Comparison of ENCODE assay signal across 13 cellular contexts in the genomic region with DNA sequence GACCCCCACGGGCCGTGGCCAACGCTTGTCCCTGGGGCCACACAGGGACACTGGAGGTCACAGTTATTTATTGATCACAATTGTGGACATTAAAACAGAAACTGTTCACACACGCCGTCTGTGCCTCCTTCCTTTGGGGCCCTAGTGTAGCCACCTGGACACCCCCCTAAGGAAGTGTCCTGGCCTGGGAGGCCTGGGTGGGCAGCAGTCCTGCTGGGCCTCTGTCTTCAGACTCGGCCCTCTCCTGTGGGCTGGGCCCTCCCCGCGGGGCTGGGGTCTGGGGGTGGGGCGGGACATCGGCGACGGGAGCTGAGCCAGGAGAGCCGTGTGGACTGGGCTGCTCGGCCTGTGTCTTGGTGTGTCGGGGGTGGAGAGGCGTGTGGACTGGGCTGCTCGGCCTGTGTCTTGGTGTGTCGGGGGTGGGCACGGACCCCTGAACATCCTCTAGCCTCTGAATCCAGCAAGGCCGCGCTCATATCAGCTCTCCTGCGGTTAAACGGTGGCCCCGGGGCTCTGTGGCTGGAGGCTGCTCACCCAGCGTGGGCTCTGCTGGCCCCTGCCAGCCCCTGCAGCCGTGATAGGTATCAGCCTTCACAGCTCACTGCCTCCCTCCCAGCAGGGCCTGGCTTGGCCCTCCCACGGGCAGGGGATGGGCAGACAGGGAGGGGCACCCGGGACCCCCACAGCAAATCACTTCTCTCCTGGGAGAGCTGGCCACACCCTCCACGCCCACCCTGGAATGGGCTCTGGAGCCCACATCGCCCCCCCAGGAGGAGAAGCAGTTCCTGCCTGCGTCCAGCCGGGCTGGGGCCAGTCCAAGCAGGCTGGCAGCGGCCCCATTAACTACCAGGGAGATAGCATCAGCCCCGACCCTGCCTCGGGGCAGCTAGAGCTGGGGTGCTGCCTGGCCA. TPM values are rescaled to one million over a fixed set of nuclear protein-coding genes. Genes with fewer than 3 reads are reported as not detected.
DNase-seq lines count a peak whose midpoint lies in the region; ATAC-seq, FAIRE-seq and TF ChIP-seq lines count a peak whose summit lies in the region.
"Had no signal": no experiment of that assay in that cellular context is flagged by ENCODE, and none has a peak within 500 bp of the region (broad histone marks: within the 10 kb centered on the region; RNA-seq: fewer than 3 reads in every experiment).

No MANE protein-coding gene starts in this region.

- no peaks in the 10 kb centered on the region for H3K36me3 Mint-ChIP-seq in mesothelial cell of epicardium
- no peaks in the 10 kb centered on the region for H3K36me3 Mint-ChIP-seq in T-helper 17 cell (ENCODE audit: low read depth)
- H3K36me3 Mint-ChIP-seq: IgD-negative memory B cell had no signal

- no peak overlapping the region for H2AFZ ChIP-seq in DND-41 (ENCODE audit: low read depth, low read length)
- peak overlapping the region; percentile 81 for H2AFZ ChIP-seq in K562 (ENCODE audit: low read depth, low read length)
- H2AFZ ChIP-seq in parathyroid adenoma: peak overlapping the region; percentile 75

- TF ChIP-seq POLR2A in NB4 (IDR thresholded peaks at IDR 0.05; ENCODE audit: extremely low read depth, insufficient read length): no peak
- no peak for TF ChIP-seq POLR2A in K562 (conservative IDR thresholded peaks at IDR 0.05)

- WGBS in K562 (ENCODE audit: insufficient coverage, low coverage, missing lambda C conversion rate): 43% methylated on average over 24 of the region's 35 CpGs

- POLR2A ChIA-PET in K562 (lab: Yijun Ruan, JAX): interaction anchor here (0.8 kb wide), 1 partner anchor 23 kb away, joined by 3 read pairs; no protein-coding TSS in a partner anchor

- TF ChIP-seq CTCF in DND-41 (IDR thresholded peaks at IDR 0.05; ENCODE audit: borderline replicate concordance, extremely low read depth, low read length, poor library complexity, severe bottlenecking): no peak
- no peak for TF ChIP-seq CTCF in NB4 (IDR thresholded peaks at IDR 0.05; ENCODE audit: low read depth, low read length)
- TF ChIP-seq CTCF in K562 (IDR thresholded peaks at IDR 0.05 in 2 of 3, conservative IDR thresholded peaks at IDR 0.05 in 1 of 3; ENCODE audit: insufficient read depth in 2 of 3, low read depth in 1 of 3, low read length in 3 of 3): no peak
- TF ChIP-seq CTCF in parathyroid adenoma (IDR thresholded peaks at IDR 0.05): no peak
- TF ChIP-seq CTCF in mesothelial cell of epicardium (IDR thresholded peaks at IDR 0.05; ENCODE audit: unreplicated experiment): no peak

- TF ChIP-seq RAD21 in K562 (CRISPR knock-in tag; conservative IDR thresholded peaks at IDR 0.05 in 1 of 2, IDR thresholded peaks at IDR 0.05 in 1 of 2): no peak

- H3K4me2 ChIP-seq in DND-41 (ENCODE audit: insufficient read depth, low read length) (no peak overlapping the region), K562 (ENCODE audit: insufficient read depth, low read length) (peak overlapping the region; percentile 78; the same call in 1 of the 2 replicates), parathyroid adenoma (ENCODE audit: low read length) (peak overlapping the region; percentile 78)

- in situ Hi-C loops in K562 (cut with MboI): no loop called here
- in situ Hi-C loops in G401 (cut with HindIII; ENCODE audit: low sequenced_read_pairs): no loop called here

- H4K20me1 ChIP-seq in DND-41 (ENCODE audit: insufficient read depth, low read length) (0 out of 2 replicates have a peak, but pooled peaks cover 1% of the 10 kb centered on the region), K562 (replicated peaks; ENCODE audit: control insufficient read depth, insufficient read depth, low read length) (no peaks in the 10 kb centered on the region)

- H3K79me2 ChIP-seq in DND-41 (ENCODE audit: insufficient read depth, low read length): peaks cover 18% of the 10 kb centered on the region
- H3K79me2 ChIP-seq in K562 (ENCODE audit: control insufficient read depth, insufficient read depth, low read length): peaks cover 31% of the 10 kb centered on the region
- peaks cover 3% of the 10 kb centered on the region for H3K79me2 ChIP-seq in parathyroid adenoma

- H3K4me1 ChIP-seq in DND-41 (ENCODE audit: insufficient read depth, low read length) (peaks cover 35% of the 10 kb centered on the region), K562 (replicated peaks in 1 of 2; ENCODE audit: control insufficient read depth in 2 of 2, insufficient read depth in 2 of 2, low read length in 2 of 2) (peaks cover 40 to 93% of the 10 kb centered on the region in 2 experiments), parathyroid adenoma (peaks cover 45% of the 10 kb centered on the region)

- no peak for FAIRE-seq in K562 (lab: Jason Lieb, UNC)
- FAIRE-seq: bronchial epithelial cell had no signal

- peaks cover 20% of the 10 kb centered on the region for H3K27me3 Mint-ChIP-seq in mesothelial cell of epicardium (ENCODE audit: low read depth)
- no peaks in the 10 kb centered on the region for H3K27me3 Mint-ChIP-seq in T-helper 17 cell

- no peak overlapping the region for H3K27ac Mint-ChIP-seq in mesothelial cell of epicardium
- no peak overlapping the region for H3K27ac Mint-ChIP-seq in T-helper 17 cell

- intact Hi-C loops in K562 (cut with micrococcal nuclease): loop anchor here (5.0 kb wide), 1 partner anchor 38 kb away; the partner anchor contains the start of gene CAPN15

- H3K27me3 ChIP-seq in DND-41 (ENCODE audit: insufficient read depth, low read length, poor library complexity): no peaks in the 10 kb centered on the region
- peaks cover 3 to 17% of the 10 kb centered on the region in 2 experiments; a peak in 4 of 5 replicates for H3K27me3 ChIP-seq in K562 (ENCODE audit: control insufficient read depth in 2 of 2, insufficient read depth in 2 of 2, low read length in 2 of 2)
- H3K27me3 ChIP-seq in parathyroid adenoma (ENCODE audit: control insufficient read depth, insufficient read depth, low read length): no peaks in the 10 kb centered on the region

- no peaks in the 10 kb centered on the region for H3K36me3 ChIP-seq in DND-41 (ENCODE audit: insufficient read depth, low read length)
- H3K36me3 ChIP-seq in K562 (ENCODE audit: control insufficient read depth, insufficient read depth, low read length): no peaks in the 10 kb centered on the region
- no peaks in the 10 kb centered on the region for H3K36me3 ChIP-seq in parathyroid adenoma (ENCODE audit: control insufficient read depth, insufficient read depth, low read length)
- H3K36me3 ChIP-seq: upper lobe of right lung had no signal

- H3K9me1 ChIP-seq in K562 (ENCODE audit: control insufficient read depth, insufficient read depth, low read length): no peaks in the 10 kb centered on the region

- ATAC-seq in DND-41 (ENCODE audit: insufficient read depth, low read depth) (no peak), K562 (0 out of 3 replicates have a peak, but pooled peaks have one; percentile 1), T-helper 17 cell (no peak)
- ATAC-seq: upper lobe of right lung had no signal

- DNase-seq in DND-41: no peak
- peak; percentile 30 for DNase-seq in NB4 (ENCODE audit: low read depth)
- peak in 3 of 4 experiments; percentile 38 to 49 (median 45) for DNase-seq in K562 (ENCODE audit: extremely low read depth in 1 of 4, low spot score in 3 of 4)
- DNase-seq in mesothelial cell of epicardium (ENCODE audit: low spot score in 2 of 2, unreplicated experiment in 2 of 2): no peak
- no peak for DNase-seq in T-helper 17 cell
- DNase-seq in middle frontal gyrus (ENCODE audit: extremely low spot score, low spot score): no peak
- no peak for DNase-seq in G401 (ENCODE audit: low spot score)
- DNase-seq: NCI-H146, upper lobe of right lung had no signal

- H3K9ac ChIP-seq in DND-41 (ENCODE audit: low read depth, low read length): peak overlapping the region; percentile 36; the same call in 1 of the 2 replicates
- H3K9ac ChIP-seq in K562 (ENCODE audit: insufficient read depth in 1 of 2, low read depth in 2 of 2, low read length in 2 of 2): peak overlapping the region; percentile 66 to 88; a peak in 3 of 4 replicates
- peak overlapping the region; percentile 63 for H3K9ac ChIP-seq in parathyroid adenoma

- no peak overlapping the region for H3K4me3 Mint-ChIP-seq in mesothelial cell of epicardium
- no peak overlapping the region for H3K4me3 Mint-ChIP-seq in T-helper 17 cell

- H3K9me3 ChIP-seq in DND-41 (ENCODE audit: insufficient read depth, low read length, severe bottlenecking) (no peaks in the 10 kb centered on the region), K562 (replicated peaks; ENCODE audit: control insufficient read depth, insufficient read depth, low read depth, low read length) (no peaks in the 10 kb centered on the region), parathyroid adenoma (ENCODE audit: control insufficient read depth, low read length) (no peaks in the 10 kb centered on the region), T-helper 17 cell (ENCODE audit: control insufficient read depth, low read length, poor library complexity, severe bottlenecking) (no peaks in the 10 kb centered on the region)
- H3K9me3 ChIP-seq: upper lobe of right lung had no signal

- no TSS peak for BruUV-seq in K562 (replicated peaks; lab: Mats Ljungman, UMichigan)

- H3K4me3 ChIP-seq in DND-41 (ENCODE audit: low read depth in 1 of 2, low read length in 2 of 2) (no peak overlapping the region), NB4 (ENCODE audit: low read depth, low read length) (no peak overlapping the region), K562 (no peak overlapping the region), parathyroid adenoma (ENCODE audit: low read depth, low read length) (peak overlapping the region; percentile 54)

- H3K27ac ChIP-seq in DND-41 (ENCODE audit: low read length) (no peak overlapping the region), K562 (ENCODE audit: extremely low read depth, low read depth, low read length) (peak overlapping the region; percentile 81; the same call in 2 of the 3 replicates), parathyroid adenoma (peak overlapping the region; percentile 95)

- H3K4me1 Mint-ChIP-seq in mesothelial cell of epicardium: peaks cover 25% of the 10 kb centered on the region
- H3K4me1 Mint-ChIP-seq in T-helper 17 cell: peaks cover 14% of the 10 kb centered on the region

- CTCF ChIA-PET in K562 (lab: Yijun Ruan, JAX; ENCODE audit: low intra/inter-chr PET ratio): no interaction called here

- TF ChIP-seq EP300 in K562 (IDR thresholded peaks at IDR 0.05; ENCODE audit: low read length): no peak

- no peaks in the 10 kb centered on the region for H3K9me3 Mint-ChIP-seq in mesothelial cell of epicardium
- H3K9me3 Mint-ChIP-seq: IgD-negative memory B cell had no signal

RNA-seq across cellular contexts. Expression of gene NHLRC4, which starts 1.1 kb away (rescaled TPM):
- 3.1 and 8.5 TPM in 2 replicates for total RNA-seq in K562 (2011; cell fraction: chromatin; rRNA removed; ENCODE audit: low replicate concordance)
- total RNA-seq in K562 (2011; cell fraction: nucleolus; rRNA removed): 8.4 and 8.8 TPM in 2 replicates
- 5.0 TPM in 2 replicates for total RNA-seq in K562 (2011; cell fraction: nucleoplasm; rRNA removed)
- total RNA-seq in K562 (2014; rRNA removed): 2.6 and 3.1 TPM in 2 replicates
- 0.47 and 0.48 TPM in 2 replicates for total RNA-seq in K562 (2014; rRNA removed; fragmentation: Illumina TruSeq; extraction: Trizol)
- 1.2 and 1.3 TPM in 2 replicates for total RNA-seq in K562 (2015; rRNA removed; fragmentation: Illumina TruSeq; extraction: Trizol)
- total RNA-seq in K562 (2021): 2.0 and 3.0 TPM in 2 replicates
- polyA plus RNA-seq in K562 (2011; rRNA removed): 1.3 and 1.7 TPM in 2 replicates
- polyA plus RNA-seq in K562 (2011; cell fraction: cytosol; rRNA removed): 2.0 and 4.5 TPM in 2 replicates
- 6.2 and 8.3 TPM in 2 replicates for polyA plus RNA-seq in K562 (2011; cell fraction: nucleus; rRNA removed)
- 1.7 and 7.2 TPM in 2 replicates for polyA plus RNA-seq in K562 (2012)
- 0.24 and 1.1 TPM in 2 replicates for polyA plus RNA-seq in K562 (2014; fragmentation: Illumina TruSeq; extraction: Trizol)
- polyA plus RNA-seq in K562 (2014; fragmentation: Nextera tagmentation; extraction: Ambion mirVana): not detected
- 3.2 and 3.7 TPM in 2 replicates for polyA plus RNA-seq in K562 (2014; rRNA removed)
- 0.39 and 0.51 TPM in 2 replicates for polyA minus RNA-seq in K562 (2011; rRNA and poly(A)+ RNA removed)
- 1.3 TPM in 1 of 2 replicates, not detected in the other for polyA minus RNA-seq in K562 (2011; cell fraction: cytosol; rRNA and poly(A)+ RNA removed)
- polyA minus RNA-seq in K562 (2011; cell fraction: nucleus; rRNA and poly(A)+ RNA removed): 6.5 and 8.1 TPM in 2 replicates
- total RNA-seq in mesothelial cell of epicardium: 2.3 to 3.0 TPM (median 2.7 TPM) in 3 replicates
- 1 to 10 TPM in 1 of 2 donors, under 1 TPM in 1; 0.86 to 1.4 TPM for total RNA-seq in T-helper 17 cell
- total RNA-seq in G401 (2014; rRNA removed; shearing (Covaris generic)): 2.7 and 4.1 TPM in 2 replicates

RNA-seq across cellular contexts. Expression of gene PIGQ, which starts 4.1 kb away (rescaled TPM):
- 51.8 and 208 TPM in 2 replicates for total RNA-seq in K562 (2011; cell fraction: chromatin; rRNA removed; ENCODE audit: low replicate concordance)
- 193 and 220 TPM in 2 replicates for total RNA-seq in K562 (2011; cell fraction: nucleolus; rRNA removed)
- 84.0 and 92.9 TPM in 2 replicates for total RNA-seq in K562 (2011; cell fraction: nucleoplasm; rRNA removed)
- 30.7 and 36.1 TPM in 2 replicates for total RNA-seq in K562 (2014; rRNA removed)
- 2.3 and 3.4 TPM in 2 replicates for total RNA-seq in K562 (2014; rRNA removed; fragmentation: Illumina TruSeq; extraction: Trizol)
- 14.1 and 14.3 TPM in 2 replicates for total RNA-seq in K562 (2015; rRNA removed; fragmentation: Illumina TruSeq; extraction: Trizol)
- total RNA-seq in K562 (2021): 43.7 and 49.6 TPM in 2 replicates
- polyA plus RNA-seq in K562 (2011; rRNA removed): 11.2 and 19.4 TPM in 2 replicates
- polyA plus RNA-seq in K562 (2011; cell fraction: cytosol; rRNA removed): 15.7 and 51.3 TPM in 2 replicates
- 84.7 and 175 TPM in 2 replicates for polyA plus RNA-seq in K562 (2011; cell fraction: nucleus; rRNA removed)
- 22.2 and 33.3 TPM in 2 replicates for polyA plus RNA-seq in K562 (2012)
- polyA plus RNA-seq in K562 (2014; fragmentation: Illumina TruSeq; extraction: Trizol): 11.7 and 21.9 TPM in 2 replicates
- polyA plus RNA-seq in K562 (2014; fragmentation: Nextera tagmentation; extraction: Ambion mirVana): 1 to 10 TPM in 1 of 2 experiments, under 1 TPM in 1; 0.20 to 2.5 TPM
- polyA plus RNA-seq in K562 (2014; rRNA removed): 42.1 and 42.3 TPM in 2 replicates
- polyA minus RNA-seq in K562 (2011; rRNA and poly(A)+ RNA removed): 9.6 and 17.9 TPM in 2 replicates
- 11.2 and 15.5 TPM in 2 replicates for polyA minus RNA-seq in K562 (2011; cell fraction: cytosol; rRNA and poly(A)+ RNA removed)
- 33.2 and 44.4 TPM in 2 replicates for polyA minus RNA-seq in K562 (2011; cell fraction: nucleus; rRNA and poly(A)+ RNA removed)
- total RNA-seq in mesothelial cell of epicardium: 78.5 to 86.7 TPM (median 84.8 TPM) in 3 replicates
- 10 to 100 TPM; 25.6 to 32.4 TPM for total RNA-seq in T-helper 17 cell
- 38.8 and 54.4 TPM in 2 replicates for total RNA-seq in G401 (2014; rRNA removed; shearing (Covaris generic))

RNA-seq across cellular contexts. Expression of gene PRR35, which starts 5.5 kb away (rescaled TPM):
- 0.18 and 0.79 TPM in 2 replicates for total RNA-seq in K562 (2011; cell fraction: chromatin; rRNA removed; ENCODE audit: low replicate concordance)
- 0.66 and 1.3 TPM in 2 replicates for total RNA-seq in K562 (2011; cell fraction: nucleolus; rRNA removed)
- total RNA-seq in K562 (2011; cell fraction: nucleoplasm; rRNA removed): 0.29 and 0.53 TPM in 2 replicates
- total RNA-seq in K562 (2014; rRNA removed) (0.41 and 0.45 TPM in 2 replicates), K562 (2014; rRNA removed; fragmentation: Illumina TruSeq; extraction: Trizol) (not detected in 2 replicates), K562 (2015; rRNA removed; fragmentation: Illumina TruSeq; extraction: Trizol) (0.08 TPM in 1 of 2 replicates, not detected in the other), K562 (2021) (0.18 and 0.42 TPM in 2 replicates), mesothelial cell of epicardium (0.25 TPM in 1 of 3 replicates, not detected in the others), T-helper 17 cell (not detected)
- polyA plus RNA-seq in K562 (2011; rRNA removed) (0.09 and 0.17 TPM in 2 replicates), K562 (2014; fragmentation: Illumina TruSeq; extraction: Trizol) (0.07 TPM in 1 of 2 replicates, not detected in the other), K562 (2014; fragmentation: Nextera tagmentation; extraction: Ambion mirVana) (not detected), K562 (2014; rRNA removed) (0.15 and 0.24 TPM in 2 replicates)
- polyA plus RNA-seq in K562 (2011; cell fraction: cytosol; rRNA removed): 0.07 and 1.2 TPM in 2 replicates
- polyA plus RNA-seq in K562 (2011; cell fraction: nucleus; rRNA removed): 0.20 and 2.2 TPM in 2 replicates
- 0.09 and 0.14 TPM in 2 replicates for polyA plus RNA-seq in K562 (2012)
- not detected in 2 replicates for polyA minus RNA-seq in K562 (2011; rRNA and poly(A)+ RNA removed)
- not detected in 2 replicates for polyA minus RNA-seq in K562 (2011; cell fraction: cytosol; rRNA and poly(A)+ RNA removed)
- polyA minus RNA-seq in K562 (2011; cell fraction: nucleus; rRNA and poly(A)+ RNA removed): 0.27 TPM in 1 of 2 replicates, not detected in the other
- 0.41 and 2.3 TPM in 2 replicates for total RNA-seq in G401 (2014; rRNA removed; shearing (Covaris generic))
- total RNA-seq: bronchial epithelial cell, pulmonary artery endothelial cell, upper lobe of right lung had no signal
- polyA plus RNA-seq: IgD-negative memory B cell had no signal

RNA-seq across cellular contexts. Expression of gene RAB40C, which starts 24.2 kb away (rescaled TPM):
- total RNA-seq in K562 (2011; cell fraction: chromatin; rRNA removed; ENCODE audit: low replicate concordance): 10.6 and 36.6 TPM in 2 replicates
- total RNA-seq in K562 (2011; cell fraction: nucleolus; rRNA removed): 24.2 and 24.8 TPM in 2 replicates
- total RNA-seq in K562 (2011; cell fraction: nucleoplasm; rRNA removed): 15.5 and 15.6 TPM in 2 replicates
- total RNA-seq in K562 (2014; rRNA removed) (22.3 and 26.0 TPM in 2 replicates), K562 (2014; rRNA removed; fragmentation: Illumina TruSeq; extraction: Trizol) (1.9 and 2.5 TPM in 2 replicates), K562 (2015; rRNA removed; fragmentation: Illumina TruSeq; extraction: Trizol) (10.1 and 11.4 TPM in 2 replicates), K562 (2021) (23.4 and 25.3 TPM in 2 replicates), mesothelial cell of epicardium (23.2 to 26.2 TPM (median 25.5 TPM) in 3 replicates), T-helper 17 cell (10 to 100 TPM; 10.6 to 11.6 TPM)
- polyA plus RNA-seq in K562 (2011; rRNA removed) (8.7 and 10.9 TPM in 2 replicates), K562 (2014; fragmentation: Illumina TruSeq; extraction: Trizol) (5.6 and 13.3 TPM in 2 replicates), K562 (2014; fragmentation: Nextera tagmentation; extraction: Ambion mirVana) (under 1 TPM; 0.17 to 0.50 TPM), K562 (2014; rRNA removed) (20.9 and 22.3 TPM in 2 replicates)
- polyA plus RNA-seq in K562 (2011; cell fraction: cytosol; rRNA removed): 15.6 and 35.2 TPM in 2 replicates
- 22.1 and 35.1 TPM in 2 replicates for polyA plus RNA-seq in K562 (2011; cell fraction: nucleus; rRNA removed)
- 15.7 and 28.1 TPM in 2 replicates for polyA plus RNA-seq in K562 (2012)
- polyA minus RNA-seq in K562 (2011; rRNA and poly(A)+ RNA removed): 2.9 and 5.0 TPM in 2 replicates
- polyA minus RNA-seq in K562 (2011; cell fraction: cytosol; rRNA and poly(A)+ RNA removed): 10.3 and 15.5 TPM in 2 replicates
- 4.8 and 5.1 TPM in 2 replicates for polyA minus RNA-seq in K562 (2011; cell fraction: nucleus; rRNA and poly(A)+ RNA removed)
- 28.6 and 32.2 TPM in 2 replicates for total RNA-seq in G401 (2014; rRNA removed; shearing (Covaris generic))

RNA-seq across cellular contexts. Expression of gene CAPN15, which starts 38.2 kb away (rescaled TPM):
- 95.0 and 335 TPM in 2 replicates for total RNA-seq in K562 (2011; cell fraction: chromatin; rRNA removed; ENCODE audit: low replicate concordance)
- 221 and 227 TPM in 2 replicates for total RNA-seq in K562 (2011; cell fraction: nucleolus; rRNA removed)
- 99.2 and 108 TPM in 2 replicates for total RNA-seq in K562 (2011; cell fraction: nucleoplasm; rRNA removed)
- 63.2 and 81.8 TPM in 2 replicates for total RNA-seq in K562 (2014; rRNA removed)
- total RNA-seq in K562 (2014; rRNA removed; fragmentation: Illumina TruSeq; extraction: Trizol): 4.2 and 4.3 TPM in 2 replicates
- total RNA-seq in K562 (2015; rRNA removed; fragmentation: Illumina TruSeq; extraction: Trizol): 26.1 and 28.1 TPM in 2 replicates
- total RNA-seq in K562 (2021): 105 and 111 TPM in 2 replicates
- 14.2 and 20.5 TPM in 2 replicates for polyA plus RNA-seq in K562 (2011; rRNA removed)
- polyA plus RNA-seq in K562 (2011; cell fraction: cytosol; rRNA removed): 20.0 and 89.6 TPM in 2 replicates
- polyA plus RNA-seq in K562 (2011; cell fraction: nucleus; rRNA removed): 120 and 194 TPM in 2 replicates
- 43.4 and 45.5 TPM in 2 replicates for polyA plus RNA-seq in K562 (2012)
- polyA plus RNA-seq in K562 (2014; fragmentation: Illumina TruSeq; extraction: Trizol): 4.9 and 23.2 TPM in 2 replicates
- under 1 TPM; 0.62 to 0.77 TPM for polyA plus RNA-seq in K562 (2014; fragmentation: Nextera tagmentation; extraction: Ambion mirVana)
- polyA plus RNA-seq in K562 (2014; rRNA removed): 50.2 and 52.3 TPM in 2 replicates
- polyA minus RNA-seq in K562 (2011; rRNA and poly(A)+ RNA removed): 5.4 and 12.8 TPM in 2 replicates
- polyA minus RNA-seq in K562 (2011; cell fraction: cytosol; rRNA and poly(A)+ RNA removed): 69.7 and 71.5 TPM in 2 replicates
- 29.7 and 35.1 TPM in 2 replicates for polyA minus RNA-seq in K562 (2011; cell fraction: nucleus; rRNA and poly(A)+ RNA removed)
- total RNA-seq in mesothelial cell of epicardium: 48.2 to 49.1 TPM (median 48.7 TPM) in 3 replicates
- 10 to 100 TPM; 63.9 to 71.0 TPM for total RNA-seq in T-helper 17 cell
- 38.8 and 54.3 TPM in 2 replicates for total RNA-seq in G401 (2014; rRNA removed; shearing (Covaris generic))

Comparison
In these comparisons a context has a peak if more than half of its experiments do, and no peak if none do; other contexts are left out.
1. DNase-seq: peak in NB4 (single experiment) and K562 (3 of 4); none in DND-41 (single experiment), mesothelial cell of epicardium (0 of 2), T-helper 17 cell (0 of 3), middle frontal gyrus (single experiment) and G401 (single experiment).
2. Peak in every context shown above with its lines, with median percentiles within 50 percentile points of each other: H3K9ac ChIP-seq.